In genomic region chr13:113186061-113186900, GRCh38 we compare ENCODE assay signal across 8 cellular contexts. TPM values are rescaled to one million over a fixed set of nuclear protein-coding genes. Genes with fewer than 3 reads are reported as not detected.
DNase-seq lines count a peak whose midpoint lies in the region; ATAC-seq and TF ChIP-seq lines count a peak whose summit lies in the region.

No MANE protein-coding gene starts in this region.

- peaks cover 69% of the 10 kb centered on the region for H3K36me3 Mint-ChIP-seq in activated CD4-positive, alpha-beta memory T cell treated with anti-CD3 and anti-CD28 coated beads, Interleukin-2, amount 10 ng/mL, durations not matched to agents 7 days and 5 days (ENCODE audit: low read depth)

- peak overlapping the region; percentile 68 for H3K4me3 Mint-ChIP-seq in activated CD4-positive, alpha-beta memory T cell treated with anti-CD3 and anti-CD28 coated beads, Interleukin-2, amount 10 ng/mL, durations not matched to agents 7 days and 5 days

- peaks cover 0 to 56% of the 10 kb centered on the region in 2 donors for H3K36me3 ChIP-seq in gastrocnemius medialis

- H3K27ac ChIP-seq in gastrocnemius medialis: peak overlapping the region; percentile 47 to 78 (median 56)

- ATAC-seq in GM19025 (IDR thresholded peaks at IDR 0.05; ENCODE audit: low read depth, unreplicated experiment) (peak; percentile 96), HG02642 (IDR thresholded peaks at IDR 0.05; ENCODE audit: poor library complexity, unreplicated experiment) (peak; percentile 78), gastrocnemius medialis (no peak)

- intact Hi-C loops in gastrocnemius medialis (cut with DNase I; ENCODE audit: low total_unique reads): no loop called here

- no peak overlapping the region for H3K4me3 ChIP-seq in gastrocnemius medialis

- in situ Hi-C loops in gastrocnemius medialis (cut with MboI; ENCODE audit: low sequenced_read_pairs in 4 of 4): no loop called here

- H3K27me3 Mint-ChIP-seq in activated CD4-positive, alpha-beta memory T cell treated with anti-CD3 and anti-CD28 coated beads, Interleukin-2, amount 10 ng/mL, durations not matched to agents 7 days and 5 days: no peaks in the 10 kb centered on the region

- no peak for TF ChIP-seq POLR2A in gastrocnemius medialis (IDR thresholded peaks at IDR 0.05)

- CTCF ChIA-PET in activated CD4-positive, alpha-beta memory T cell treated with anti-CD3 and anti-CD28 coated beads, Interleukin-2, amount 10 ng/mL, durations not matched to agents 7 days and 5 days (lab: Charles Lee): no interaction called here

- no peaks in the 10 kb centered on the region for H3K9me3 ChIP-seq in gastrocnemius medialis

- DNase-seq in activated CD4-positive, alpha-beta memory T cell treated with anti-CD3 and anti-CD28 coated beads, Interleukin-2, amount 10 ng/mL, durations not matched to agents 7 days and 5 days: no peak
- no peak for DNase-seq in gastrocnemius medialis
- no peak for DNase-seq in iPS-NIHi7 (ENCODE audit: extremely low spot score)
- no peak for DNase-seq in SKM-1 (lab: John Stamatoyannopoulos, UW; ENCODE audit: unreplicated experiment)
- DNase-seq in GM03348 (ENCODE audit: low spot score): no peak
- no peak for DNase-seq in SKM-1 treated with dmso at 0.1 percent for 144 hours (lab: John Stamatoyannopoulos, UW; ENCODE audit: unreplicated experiment)

- peak overlapping the region; percentile 84 for H3K27ac Mint-ChIP-seq in activated CD4-positive, alpha-beta memory T cell treated with anti-CD3 and anti-CD28 coated beads, Interleukin-2, amount 10 ng/mL, durations not matched to agents 7 days and 5 days

- POLR2A ChIA-PET in activated CD4-positive, alpha-beta memory T cell treated with anti-CD3 and anti-CD28 coated beads, Interleukin-2, amount 10 ng/mL, durations not matched to agents 7 days and 5 days (lab: Charles Lee): interaction anchor here (1.3 to 6.4 kb wide), 3 partner anchors 11 to 22 kb away, joined by 4 to 77 read pairs (median 34); partner anchors contain the start of genes CUL4A and PCID2

- H3K4me1 ChIP-seq in gastrocnemius medialis: peaks cover 0 to 3% of the 10 kb centered on the region in 2 donors

- no peaks in the 10 kb centered on the region for H3K27me3 ChIP-seq in gastrocnemius medialis

- H3K9me3 Mint-ChIP-seq in activated CD4-positive, alpha-beta memory T cell treated with anti-CD3 and anti-CD28 coated beads, Interleukin-2, amount 10 ng/mL, durations not matched to agents 7 days and 5 days: peaks cover 4% of the 10 kb centered on the region

- H3K4me1 Mint-ChIP-seq in activated CD4-positive, alpha-beta memory T cell treated with anti-CD3 and anti-CD28 coated beads, Interleukin-2, amount 10 ng/mL, durations not matched to agents 7 days and 5 days: peaks cover 67% of the 10 kb centered on the region

- no peak for TF ChIP-seq CTCF in gastrocnemius medialis (IDR thresholded peaks at IDR 0.05 in 4 of 5, conservative IDR thresholded peaks at IDR 0.05 in 1 of 5)

RNA-seq across cellular contexts. Expression of gene PCID2, which starts 22.2 kb away (rescaled TPM):
- 10 to 100 TPM; 58.9 to 66.2 TPM for total RNA-seq in activated CD4-positive, alpha-beta memory T cell treated with anti-CD3 and anti-CD28 coated beads, Interleukin-2, amount 10 ng/mL, durations not matched to agents 7 days and 5 days
- total RNA-seq in gastrocnemius medialis: 10 to 100 TPM; 26.4 to 45.6 (median 28.0) TPM

RNA-seq across cellular contexts. Expression of gene CUL4A, which starts 23.1 kb away (rescaled TPM):
- total RNA-seq in activated CD4-positive, alpha-beta memory T cell treated with anti-CD3 and anti-CD28 coated beads, Interleukin-2, amount 10 ng/mL, durations not matched to agents 7 days and 5 days: 10 to 100 TPM; 67.2 to 68.8 TPM
- 100 to 1,000 TPM; 232 to 319 (median 234) TPM for total RNA-seq in gastrocnemius medialis

RNA-seq across cellular contexts. Expression of gene PROZ, which starts 27.8 kb away (rescaled TPM):
- total RNA-seq in activated CD4-positive, alpha-beta memory T cell treated with anti-CD3 and anti-CD28 coated beads, Interleukin-2, amount 10 ng/mL, durations not matched to agents 7 days and 5 days: not detected
- total RNA-seq in gastrocnemius medialis: not detected

Comparison
In these comparisons a context has a peak if more than half of its experiments do, and no peak if none do; other contexts are left out.
1. ATAC-seq: peak in GM19025 (single experiment) and HG02642 (single experiment); none in gastrocnemius medialis (0 of 2).